Comparison of ENCODE assay signal across 9 cellular contexts in genomic region chr2:218284106-218284811, GRCh38. TPM values are rescaled to one million over a fixed set of nuclear protein-coding genes. Genes with fewer than 3 reads are reported as not detected.
DNase-seq lines count a peak whose midpoint lies in the region; ATAC-seq and TF ChIP-seq lines count a peak whose summit lies in the region.
"Had no signal": no experiment of that assay in that cellular context is flagged by ENCODE, and none has a peak within 500 bp of the region (broad histone marks: within the 10 kb centered on the region; RNA-seq: fewer than 3 reads in every experiment).

No MANE protein-coding gene starts in this region.

- WGBS in esophagus, 2 donors = 39% methylated on average over 14 to 16 of the region's 16 CpGs
- 54 to 73% methylated on average over 16 of the region's 16 CpGs for WGBS in sigmoid colon, 2 donors

- H3K36me3 ChIP-seq in esophagus (ENCODE audit: control insufficient read depth in 2 of 2, insufficient read depth in 2 of 2, low read length in 1 of 2) (peaks cover 21 to 27% of the 10 kb centered on the region in 2 donors), sigmoid colon (peaks cover 14 to 28% (median 21%) of the 10 kb centered on the region in 4 donors)

- TF ChIP-seq EP300 in sigmoid colon (IDR thresholded peaks at IDR 0.05) = no peak

- TF ChIP-seq CTCF in sigmoid colon (IDR thresholded peaks at IDR 0.05) = no peak

- no peak for TF ChIP-seq POLR2A in sigmoid colon (IDR thresholded peaks at IDR 0.05)

- H3K4me3 ChIP-seq in esophagus (ENCODE audit: low read depth in 1 of 2, low read length in 2 of 2) (peak overlapping the region; percentile 32 to 38), sigmoid colon (peak overlapping the region in 2 of 4 donors; percentile 8 to 11)
- H3K4me3 ChIP-seq: SJSA1 had no signal

- intact Hi-C loops in sigmoid colon (cut with DNase I) = no loop called here

- ATAC-seq in GM18907 (IDR thresholded peaks at IDR 0.05; ENCODE audit: unreplicated experiment) = peak; percentile 33
- ATAC-seq in HG03442 (IDR thresholded peaks at IDR 0.05; ENCODE audit: unreplicated experiment) = peak; percentile 58
- no peak for ATAC-seq in HG03135 (IDR thresholded peaks at IDR 0.05; ENCODE audit: unreplicated experiment)

- peak in 2 of 3 experiments; percentile 33 to 49 for DNase-seq in activated CD8-positive, alpha-beta memory T cell treated with anti-CD3 and anti-CD28 coated beads for 48 hours (ENCODE audit: low read depth in 2 of 3, low spot score in 2 of 3)
- DNase-seq in sigmoid colon (peak; percentile 88), Ammon's horn (ENCODE audit: low spot score) (no peak), NCI-H2196 treated with DMSO at 0.1 percent for 48 hours (lab: John Stamatoyannopoulos, UW; ENCODE audit: unreplicated experiment) (no peak)

- H3K27ac ChIP-seq in esophagus (ENCODE audit: low read depth in 2 of 2, low read length in 1 of 2) = peak overlapping the region; percentile 92 to 98
- H3K27ac ChIP-seq in sigmoid colon = peak overlapping the region; percentile 91 to 99 (median 96)
- H3K27ac ChIP-seq: SJSA1 had no signal

- H3K9me3 ChIP-seq in esophagus (ENCODE audit: control insufficient read depth in 2 of 2, insufficient read depth in 1 of 2, low read depth in 1 of 2, low read length in 1 of 2) (no peaks in the 10 kb centered on the region), sigmoid colon (no peaks in the 10 kb centered on the region)
- H3K9me3 ChIP-seq: SJSA1 had no signal

- H3K27me3 ChIP-seq in esophagus (ENCODE audit: control insufficient read depth in 1 of 2, insufficient read depth in 2 of 2, low read length in 2 of 2) (no peaks in the 10 kb centered on the region), sigmoid colon (no peaks in the 10 kb centered on the region)
- H3K27me3 ChIP-seq: SJSA1 had no signal

- H3K4me1 ChIP-seq in esophagus (ENCODE audit: control insufficient read depth in 2 of 2, insufficient read depth in 2 of 2, low read length in 1 of 2) (peaks cover 23 to 49% of the 10 kb centered on the region in 2 donors), sigmoid colon (peaks cover 0 to 85% (median 81%) of the 10 kb centered on the region in 4 donors)

RNA-seq across cellular contexts. Expression of gene TMBIM1, which starts 8.0 kb away (rescaled TPM):
- polyA plus RNA-seq in esophagus = 100 to 1,000 TPM; 196 to 231 TPM
- total RNA-seq in sigmoid colon = 100 to 1,000 TPM; 116 to 157 (median 146) TPM
- polyA plus RNA-seq in sigmoid colon = 100 to 1,000 TPM in 2 of 3 donors, 10 to 100 TPM in 1; 90.2 to 204 (median 109) TPM

RNA-seq across cellular contexts. Expression of gene PNKD, which starts 13.9 kb away (rescaled TPM):
- polyA plus RNA-seq in esophagus = 10 to 100 TPM; 50.1 to 54.9 TPM
- 10 to 100 TPM; 46.8 to 95.1 (median 69.1) TPM for total RNA-seq in sigmoid colon
- 100 to 1,000 TPM; 112 to 199 (median 190) TPM for polyA plus RNA-seq in sigmoid colon

RNA-seq across cellular contexts. Expression of gene AAMP, which starts 14.3 kb away (rescaled TPM):
- polyA plus RNA-seq in esophagus (10 to 100 TPM; 45.0 to 90.4 TPM), sigmoid colon (100 to 1,000 TPM; 108 to 141 (median 138) TPM)
- 100 to 1,000 TPM in 1 of 4 donors, 10 to 100 TPM in 3; 85.7 to 103 (median 90.0) TPM for total RNA-seq in sigmoid colon

RNA-seq across cellular contexts. Expression of gene GPBAR1, which starts 23.4 kb away (rescaled TPM):
- under 1 TPM; 0.29 to 0.45 TPM for polyA plus RNA-seq in esophagus
- 1 to 10 TPM; 3.1 to 7.1 (median 5.4) TPM for total RNA-seq in sigmoid colon
- polyA plus RNA-seq in sigmoid colon = 1 to 10 TPM in 2 of 3 donors, under 1 TPM in 1; 0.60 to 2.5 (median 1.4) TPM

Comparison
In these comparisons a context has a peak if more than half of its experiments do, and no peak if none do; other contexts are left out.
1. DNase-seq: peak in activated CD8-positive, alpha-beta memory T cell treated with anti-CD3 and anti-CD28 coated beads for 48 hours (2 of 3) and sigmoid colon (single experiment); none in Ammon's horn (single experiment) and NCI-H2196 treated with DMSO at 0.1 percent for 48 hours (single experiment).